11 cellular contexts compared by ENCODE assay signal in the genomic region with DNA sequence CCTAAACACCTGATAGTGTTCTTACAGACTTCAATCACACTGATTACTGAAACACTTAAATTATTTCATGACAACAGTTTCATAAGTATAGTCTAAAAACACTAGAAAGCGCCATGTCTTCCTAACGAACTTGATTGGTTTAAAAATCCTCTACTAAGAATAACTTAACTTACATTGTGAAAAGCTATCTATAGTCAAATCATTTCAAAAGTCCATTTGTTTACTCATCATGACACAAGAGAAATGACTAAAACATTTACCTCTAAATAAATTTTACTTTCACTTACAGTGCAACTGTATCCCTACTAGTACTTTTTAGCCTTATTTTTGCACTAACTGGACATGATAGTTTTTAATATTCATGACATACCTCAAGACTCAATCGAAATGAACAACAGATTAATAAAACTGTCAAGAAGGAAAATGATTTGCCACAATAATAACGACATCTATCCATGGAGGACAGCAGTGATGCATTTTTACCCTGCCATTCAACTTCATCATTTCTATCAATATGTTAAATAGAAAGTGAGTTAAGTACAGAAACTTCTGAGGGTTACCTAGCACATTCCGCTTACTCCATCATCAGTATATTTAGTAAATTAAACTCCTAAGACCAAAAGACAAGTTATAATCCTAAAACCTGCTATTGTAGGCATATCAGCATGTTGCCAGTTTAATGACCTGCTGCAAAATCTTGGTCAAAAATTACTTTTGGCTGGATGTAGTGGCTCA.
DNase-seq lines count a peak whose midpoint lies in the region; ATAC-seq lines count a peak whose summit lies in the region.
"Had no signal": no experiment of that assay in that cellular context is flagged by ENCODE, and none has a peak within 500 bp of the region (broad histone marks: within the 10 kb centered on the region; RNA-seq: fewer than 3 reads in every experiment).

No MANE protein-coding gene starts in this region.

- no peaks in the 10 kb centered on the region for H3K27me3 Mint-ChIP-seq in activated T-cell treated with anti-CD3 and anti-CD28 coated beads, Interleukin-2, amount 50 U/mL, for 24 hours
- H3K27me3 Mint-ChIP-seq in central memory CD8-positive, alpha-beta T cell: no peaks in the 10 kb centered on the region
- no peaks in the 10 kb centered on the region for H3K27me3 Mint-ChIP-seq in stimulated activated naive B cell treated with anti-CD40 and anti-IgM and Interleukin-4, amounts not matched to agents 10 μg/mL and 1 μg/mL and 100 μg/mL, for 72 hours

- peak overlapping the region; percentile 87 for H3K27ac Mint-ChIP-seq in activated T-cell treated with anti-CD3 and anti-CD28 coated beads, Interleukin-2, amount 50 U/mL, for 24 hours
- peak overlapping the region; percentile 74 for H3K27ac Mint-ChIP-seq in central memory CD8-positive, alpha-beta T cell (ENCODE audit: low read depth)
- no peak overlapping the region for H3K27ac Mint-ChIP-seq in stimulated activated naive B cell treated with anti-CD40 and anti-IgM and Interleukin-4, amounts not matched to agents 10 μg/mL and 1 μg/mL and 100 μg/mL, for 72 hours
- H3K27ac Mint-ChIP-seq: endodermal cell had no signal

- H3K4me3 Mint-ChIP-seq in activated T-cell treated with anti-CD3 and anti-CD28 coated beads, Interleukin-2, amount 50 U/mL, for 24 hours: no peak overlapping the region
- H3K4me3 Mint-ChIP-seq in central memory CD8-positive, alpha-beta T cell: no peak overlapping the region
- H3K4me3 Mint-ChIP-seq in stimulated activated naive B cell treated with anti-CD40 and anti-IgM and Interleukin-4, amounts not matched to agents 10 μg/mL and 1 μg/mL and 100 μg/mL, for 72 hours: no peak overlapping the region
- H3K4me3 Mint-ChIP-seq: endodermal cell had no signal

- ATAC-seq in GM19452 (IDR thresholded peaks at IDR 0.05; ENCODE audit: unreplicated experiment) (peak; percentile 61), HG03095 (IDR thresholded peaks at IDR 0.05; ENCODE audit: unreplicated experiment) (peak; percentile 68)
- ATAC-seq in central memory CD8-positive, alpha-beta T cell (replicated peaks; ENCODE audit: extremely low read depth, poor library complexity, severe bottlenecking): no peak
- ATAC-seq in stimulated activated naive B cell treated with anti-CD40 and anti-IgM and Interleukin-4, amounts not matched to agents 10 μg/mL and 1 μg/mL and 100 μg/mL, for 72 hours (replicated peaks): no peak

- peaks cover 12% of the 10 kb centered on the region for H3K4me1 Mint-ChIP-seq in activated T-cell treated with anti-CD3 and anti-CD28 coated beads, Interleukin-2, amount 50 U/mL, for 24 hours (ENCODE audit: low read depth)
- H3K4me1 Mint-ChIP-seq in central memory CD8-positive, alpha-beta T cell: no peaks in the 10 kb centered on the region
- H3K4me1 Mint-ChIP-seq in stimulated activated naive B cell treated with anti-CD40 and anti-IgM and Interleukin-4, amounts not matched to agents 10 μg/mL and 1 μg/mL and 100 μg/mL, for 72 hours: no peaks in the 10 kb centered on the region
- H3K4me1 Mint-ChIP-seq: endodermal cell had no signal

- H3K9me3 Mint-ChIP-seq in activated T-cell treated with anti-CD3 and anti-CD28 coated beads, Interleukin-2, amount 50 U/mL, for 24 hours: no peaks in the 10 kb centered on the region
- no peaks in the 10 kb centered on the region for H3K9me3 Mint-ChIP-seq in central memory CD8-positive, alpha-beta T cell
- H3K9me3 Mint-ChIP-seq in stimulated activated naive B cell treated with anti-CD40 and anti-IgM and Interleukin-4, amounts not matched to agents 10 μg/mL and 1 μg/mL and 100 μg/mL, for 72 hours: no peaks in the 10 kb centered on the region
- H3K9me3 Mint-ChIP-seq: endodermal cell had no signal

- peaks cover 91% of the 10 kb centered on the region for H3K36me3 Mint-ChIP-seq in activated T-cell treated with anti-CD3 and anti-CD28 coated beads, Interleukin-2, amount 50 U/mL, for 24 hours (ENCODE audit: low read depth)
- peaks cover 73% of the 10 kb centered on the region for H3K36me3 Mint-ChIP-seq in central memory CD8-positive, alpha-beta T cell (ENCODE audit: insufficient read depth)
- peaks cover 38 to 55% of the 10 kb centered on the region in 2 donors for H3K36me3 Mint-ChIP-seq in stimulated activated naive B cell treated with anti-CD40 and anti-IgM and Interleukin-4, amounts not matched to agents 10 μg/mL and 1 μg/mL and 100 μg/mL, for 72 hours

- no peak for DNase-seq in activated T-cell treated with anti-CD3 and anti-CD28 coated beads, Interleukin-2, amount 50 U/mL, for 24 hours
- DNase-seq in activated T-cell treated with anti-CD3 and anti-CD28 coated beads, Interleukin-2, amount 50 U/mL, for 48 hours: no peak
- no peak for DNase-seq in central memory CD8-positive, alpha-beta T cell (ENCODE audit: low spot score in 2 of 2)
- DNase-seq in stimulated activated naive B cell treated with anti-CD40 and anti-IgM and Interleukin-4, amounts not matched to agents 10 μg/mL and 1 μg/mL and 100 μg/mL, for 72 hours: no peak
- DNase-seq in OCI-M1 (lab: John Stamatoyannopoulos, UW) (no peak), superior temporal gyrus (ENCODE audit: extremely low spot score) (no peak)
- DNase-seq: endodermal cell, NCI-H2107, trophoblast cell had no signal

Comparison
In these comparisons a context has a peak if more than half of its experiments do, and no peak if none do; other contexts are left out.
1. ATAC-seq: peak in GM19452 (single experiment) and HG03095 (single experiment); none in central memory CD8-positive, alpha-beta T cell (single experiment) and stimulated activated naive B cell treated with anti-CD40 and anti-IgM and Interleukin-4, amounts not matched to agents 10 μg/mL and 1 μg/mL and 100 μg/mL, for 72 hours (0 of 2).